In genomic region chr6:29753309-29753644, GRCh38 we compare ENCODE assay signal across 8 cellular contexts. TPM values are rescaled to one million over a fixed set of nuclear protein-coding genes. Genes with fewer than 3 reads are reported as not detected.
DNase-seq lines count a peak whose midpoint lies in the region; ATAC-seq, FAIRE-seq and TF ChIP-seq lines count a peak whose summit lies in the region.

No MANE protein-coding gene starts in this region.

- H3K4me3 ChIP-seq in HepG2 (replicated peaks in 1 of 3; ENCODE audit: insufficient read depth in 1 of 3, low read depth in 2 of 3, low read length in 3 of 3) (0 out of 6 replicates have a peak overlapping the region, but pooled peaks of 1 of the 3 experiments have one; percentile 85), thyroid gland (replicated peaks in 1 of 3) (peak overlapping the region in 1 of 3 donors; percentile 62)

- H3K4me1 Mint-ChIP-seq in activated T-cell treated with anti-CD3 and anti-CD28 coated beads, Interleukin-2, amount 50 U/mL, for 4 hours (ENCODE audit: low read depth) = peaks cover 36% of the 10 kb centered on the region

- H2AFZ ChIP-seq in HepG2 (ENCODE audit: low read length) = no peak overlapping the region

- intact Hi-C loops in HepG2 (cut with micrococcal nuclease; ENCODE audit: unreplicated experiment) = loop anchor here (1.0 kb wide), 2 partner anchors 15 to 48 kb away; no protein-coding TSS in a partner anchor
- intact Hi-C loops in thyroid gland (cut with DNase I) = loop anchor here (2.0 kb wide), 1 partner anchor 14 kb away; no protein-coding TSS in a partner anchor

- peaks cover 17% of the 10 kb centered on the region for H3K4me1 ChIP-seq in HepG2 (ENCODE audit: insufficient read depth, low read length)
- peaks cover 12 to 13% of the 10 kb centered on the region in 2 donors for H3K4me1 ChIP-seq in thyroid gland

- H4K20me1 ChIP-seq in HepG2 (ENCODE audit: insufficient read depth, low read length) = no peaks in the 10 kb centered on the region

- peak overlapping the region; percentile 94 for H3K4me3 Mint-ChIP-seq in activated T-cell treated with anti-CD3 and anti-CD28 coated beads, Interleukin-2, amount 50 U/mL, for 4 hours

- CTCF ChIA-PET in HepG2 (lab: Yijun Ruan, JAX; ENCODE audit: low intra/inter-chr PET ratio, low total read pairs) = interaction anchor here (1.3 to 3.1 kb wide), 4 partner anchors 15 to 106 kb away, joined by 5 to 48 read pairs (median 12); no protein-coding TSS in a partner anchor

- no TSS peak for BruUV-seq in HepG2 (replicated peaks; lab: Mats Ljungman, UMichigan)

- TF ChIP-seq EP300 in HepG2 (IDR thresholded peaks at IDR 0.05; ENCODE audit: low read depth in 2 of 2, low read length in 2 of 2) (no peak), HepG2 (CRISPR knock-in tag; IDR thresholded peaks at IDR 0.05; ENCODE audit: borderline replicate concordance) (no peak)

- no peak for TF ChIP-seq RAD21 in HepG2 (CRISPR knock-in tag; IDR thresholded peaks at IDR 0.05)

- no peak for DNase-seq in activated T-cell treated with anti-CD3 and anti-CD28 coated beads, Interleukin-2, amount 50 U/mL, for 4 hours
- no peak for DNase-seq in activated T-cell treated with anti-CD3 and anti-CD28 coated beads, Interleukin-2, amount 50 U/mL, for 48 hours
- DNase-seq in HepG2 (ENCODE audit: low spot score) (no peak), thyroid gland (no peak), dedifferentiated amniotic fluid mesenchymal stem cell (ENCODE audit: extremely low spot score) (no peak)

- H3K4me2 ChIP-seq in HepG2 (ENCODE audit: low read depth, low read length) = no peak overlapping the region; the same call in 1 of the 2 replicates

- H3K36me3 ChIP-seq in HepG2 (replicated peaks in 1 of 2; ENCODE audit: control insufficient read depth in 1 of 2, insufficient read depth in 2 of 2, low read length in 2 of 2) = no peaks in the 10 kb centered on the region
- no peaks in the 10 kb centered on the region for H3K36me3 ChIP-seq in thyroid gland

- H3K9ac ChIP-seq in HepG2 (ENCODE audit: insufficient read depth, low read depth, low read length) = no peak overlapping the region

- TF ChIP-seq POLR2A in HepG2 (IDR thresholded peaks at IDR 0.05; ENCODE audit: insufficient read depth in 1 of 2, low read depth in 2 of 2, low read length in 2 of 2) = no peak
- TF ChIP-seq POLR2A in thyroid gland (IDR thresholded peaks at IDR 0.05) = no peak

- H3K9me3 ChIP-seq in HepG2 (ENCODE audit: low read length) (no peaks in the 10 kb centered on the region), thyroid gland (no peaks in the 10 kb centered on the region)

- in situ Hi-C loops in HepG2 (cut with HindIII; ENCODE audit: extremely low pct_ligation_motif_present, low pct_unique_long_range_greater_than_20kb) = no loop called here

- 1% methylated on average over 4 of the region's 4 CpGs for WGBS in HepG2 (ENCODE audit: low lambda C conversion rate)
- WGBS in thyroid gland, 2 donors = 17 to 19% methylated on average over 4 of the region's 4 CpGs

- no peaks in the 10 kb centered on the region for H3K9me3 Mint-ChIP-seq in activated T-cell treated with anti-CD3 and anti-CD28 coated beads, Interleukin-2, amount 50 U/mL, for 4 hours

- POLR2A ChIA-PET in HepG2 (lab: Yijun Ruan, JAX) = no interaction called here

- H3K36me3 Mint-ChIP-seq in activated T-cell treated with anti-CD3 and anti-CD28 coated beads, Interleukin-2, amount 50 U/mL, for 4 hours (ENCODE audit: insufficient read depth) = peaks cover 10% of the 10 kb centered on the region

- no peaks in the 10 kb centered on the region for H3K27me3 Mint-ChIP-seq in activated T-cell treated with anti-CD3 and anti-CD28 coated beads, Interleukin-2, amount 50 U/mL, for 4 hours (ENCODE audit: low read depth)

- no peaks in the 10 kb centered on the region for H3K79me2 ChIP-seq in HepG2 (ENCODE audit: insufficient read depth, low read length)

- H3K27ac ChIP-seq in angular gyrus (ENCODE audit: low read depth, low read length) = peak overlapping the region; percentile 72
- no peak overlapping the region for H3K27ac ChIP-seq in HepG2 (ENCODE audit: extremely low read length, insufficient read depth, low read length)
- peak overlapping the region in 2 of 3 donors; percentile 92 for H3K27ac ChIP-seq in thyroid gland

- TF ChIP-seq CTCF in HepG2 (CRISPR knock-in tag; IDR thresholded peaks at IDR 0.05) = no peak
- TF ChIP-seq CTCF in thyroid gland (IDR thresholded peaks at IDR 0.05) = peak in 1 of 6 experiments; percentile 14

- H3K27me3 ChIP-seq in HepG2 (ENCODE audit: control insufficient read depth in 1 of 2, insufficient read depth in 2 of 2, low read length in 2 of 2) (peaks cover 0 to 24% of the 10 kb centered on the region in 2 experiments; a peak in 1 of 5 replicates), thyroid gland (no peaks in the 10 kb centered on the region)

- no peak for FAIRE-seq in HepG2 (lab: Jason Lieb, UNC)

- ATAC-seq in activated T-cell treated with anti-CD3 and anti-CD28 coated beads, Interleukin-2, amount 50 U/mL, for 4 hours = no peak
- ATAC-seq in HepG2 = no peak
- no peak for ATAC-seq in HG02798 (IDR thresholded peaks at IDR 0.05; ENCODE audit: poor library complexity, unreplicated experiment)
- ATAC-seq in HG03520 (IDR thresholded peaks at IDR 0.05; ENCODE audit: unreplicated experiment) = no peak

TF ChIP-seq in HepG2, 621 proteins besides CTCF, POLR2A, EP300 and RAD21 (continues in another document):
- TF ChIP-seq IRF2 (CRISPR knock-in tag; IDR thresholded peaks at IDR 0.05) (no peak), MAZ (IDR thresholded peaks at IDR 0.05; ENCODE audit: borderline replicate concordance, low read depth, low read length) (0 out of 2 replicates have a peak, but pooled peaks have one; percentile 31), MAZ (CRISPR knock-in tag; IDR thresholded peaks at IDR 0.05; ENCODE audit: low read depth) (no peak), NFRKB (IDR thresholded peaks at IDR 0.05) (no peak), CREB1 (IDR thresholded peaks at IDR 0.05) (no peak), CREB1 (CRISPR knock-in tag; IDR thresholded peaks at IDR 0.05) (peak; percentile 75; the same call in 1 of the 2 replicates), ZSCAN30 (CRISPR knock-in tag; IDR thresholded peaks at IDR 0.05) (no peak), HNRNPL (IDR thresholded peaks at IDR 0.05; ENCODE audit: low read depth, low read length) (0 out of 2 replicates have a peak, but pooled peaks have one; percentile 4)

RNA-seq across cellular contexts. Expression of gene HLA-F, which starts 30.0 kb away (rescaled TPM):
- 100 to 1,000 TPM; 185 to 341 (median 228) TPM for total RNA-seq in activated T-cell treated with anti-CD3 and anti-CD28 coated beads, Interleukin-2, amount 50 U/mL, for 4 hours
- 3.5 and 6.0 TPM in 2 replicates for total RNA-seq in HepG2 (2016; rRNA removed; fragmentation: Illumina TruSeq; extraction: Trizol)
- 0.71 and 1.1 TPM in 2 replicates for total RNA-seq in HepG2 (2016; cell fraction: cytosol; rRNA removed; fragmentation: Illumina TruSeq; extraction: Trizol; ENCODE audit: low read depth)
- 3.2 and 6.7 TPM in 2 replicates for total RNA-seq in HepG2 (2016; cell fraction: insoluble cytoplasmic fraction; rRNA removed; fragmentation: Illumina TruSeq; extraction: Trizol)
- 1.2 and 2.9 TPM in 2 replicates for total RNA-seq in HepG2 (2016; cell fraction: membrane; rRNA removed; fragmentation: Illumina TruSeq; extraction: Trizol)
- total RNA-seq in HepG2 (2016; cell fraction: nucleus; rRNA removed; fragmentation: Illumina TruSeq; extraction: Trizol) = 6.6 and 6.7 TPM in 2 replicates
- polyA plus RNA-seq in HepG2 (2011; rRNA removed) = 6.1 and 9.3 TPM in 2 replicates
- 4.3 and 5.2 TPM in 2 replicates for polyA plus RNA-seq in HepG2 (2011; cell fraction: cytosol; rRNA removed)
- 19.2 and 30.0 TPM in 2 replicates for polyA plus RNA-seq in HepG2 (2011; cell fraction: nucleus; rRNA removed)
- 5.4 and 8.4 TPM in 2 replicates for polyA plus RNA-seq in HepG2 (2012)
- polyA plus RNA-seq in HepG2 (2016; cell fraction: cytosol; fragmentation: Illumina TruSeq; extraction: Trizol; ENCODE audit: low read depth) = 0.76 and 0.84 TPM in 2 replicates
- 2.5 and 2.7 TPM in 2 replicates for polyA plus RNA-seq in HepG2 (2016; cell fraction: insoluble cytoplasmic fraction; fragmentation: Illumina TruSeq; extraction: Trizol; ENCODE audit: low read depth)
- polyA plus RNA-seq in HepG2 (2016; cell fraction: membrane; fragmentation: Illumina TruSeq; extraction: Trizol; ENCODE audit: low read depth) = 0.65 and 1.1 TPM in 2 replicates
- 11.8 and 13.2 TPM in 2 replicates for polyA plus RNA-seq in HepG2 (2016; cell fraction: nucleus; fragmentation: Illumina TruSeq; extraction: Trizol; ENCODE audit: insufficient read depth, low read depth)
- 0.33 and 3.7 TPM in 2 replicates for polyA minus RNA-seq in HepG2 (2011; rRNA and poly(A)+ RNA removed; ENCODE audit: low replicate concordance)
- 1.1 and 2.0 TPM in 2 replicates for polyA minus RNA-seq in HepG2 (2011; cell fraction: cytosol; rRNA and poly(A)+ RNA removed)
- 5.7 and 9.8 TPM in 2 replicates for polyA minus RNA-seq in HepG2 (2011; cell fraction: nucleus; rRNA and poly(A)+ RNA removed)
- 10 to 100 TPM; 33.9 to 81.3 (median 44.6) TPM for total RNA-seq in thyroid gland
